In the genomic region with DNA sequence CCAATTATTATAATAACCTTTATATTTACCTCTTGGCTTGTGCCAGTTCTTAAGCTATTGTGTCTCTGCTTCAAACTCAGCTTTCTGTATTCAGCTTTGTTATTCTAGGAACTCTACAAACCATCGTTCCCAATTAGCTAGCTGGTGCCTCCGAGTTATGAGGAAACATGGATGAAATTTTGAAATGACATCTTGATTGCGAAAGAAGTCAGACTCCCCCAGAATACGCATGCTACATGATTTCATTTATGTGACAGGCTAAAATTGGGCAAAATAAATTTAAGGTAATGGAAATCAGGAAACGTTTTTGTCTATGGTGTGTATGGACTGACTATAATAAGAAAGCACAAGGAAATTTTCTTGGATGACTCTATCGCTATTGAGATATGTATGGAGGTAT, we compare ENCODE assay signal across 8 cellular contexts.
"Had no signal": no experiment of that assay in that cellular context is flagged by ENCODE, and none has a peak within 500 bp of the region (broad histone marks: within the 10 kb centered on the region; RNA-seq: fewer than 3 reads in every experiment).

No MANE protein-coding gene starts in this region.

- H3K4me2 ChIP-seq: KMS-11 had no signal

- H3K4me3 ChIP-seq: GM23248 had no signal

- H2AFZ ChIP-seq: GM23248 had no signal

- FAIRE-seq: H54, HTR-8/SVneo had no signal

- H3K27ac ChIP-seq: GM23248, KMS-11 had no signal

- H3K9ac ChIP-seq: GM23248, KMS-11 had no signal

- DNase-seq: GM23248, GOT3, H9, HCEC 1CT, KBM-7 had no signal
